Comparison of ENCODE assay signal across 9 cellular contexts in the genomic region with DNA sequence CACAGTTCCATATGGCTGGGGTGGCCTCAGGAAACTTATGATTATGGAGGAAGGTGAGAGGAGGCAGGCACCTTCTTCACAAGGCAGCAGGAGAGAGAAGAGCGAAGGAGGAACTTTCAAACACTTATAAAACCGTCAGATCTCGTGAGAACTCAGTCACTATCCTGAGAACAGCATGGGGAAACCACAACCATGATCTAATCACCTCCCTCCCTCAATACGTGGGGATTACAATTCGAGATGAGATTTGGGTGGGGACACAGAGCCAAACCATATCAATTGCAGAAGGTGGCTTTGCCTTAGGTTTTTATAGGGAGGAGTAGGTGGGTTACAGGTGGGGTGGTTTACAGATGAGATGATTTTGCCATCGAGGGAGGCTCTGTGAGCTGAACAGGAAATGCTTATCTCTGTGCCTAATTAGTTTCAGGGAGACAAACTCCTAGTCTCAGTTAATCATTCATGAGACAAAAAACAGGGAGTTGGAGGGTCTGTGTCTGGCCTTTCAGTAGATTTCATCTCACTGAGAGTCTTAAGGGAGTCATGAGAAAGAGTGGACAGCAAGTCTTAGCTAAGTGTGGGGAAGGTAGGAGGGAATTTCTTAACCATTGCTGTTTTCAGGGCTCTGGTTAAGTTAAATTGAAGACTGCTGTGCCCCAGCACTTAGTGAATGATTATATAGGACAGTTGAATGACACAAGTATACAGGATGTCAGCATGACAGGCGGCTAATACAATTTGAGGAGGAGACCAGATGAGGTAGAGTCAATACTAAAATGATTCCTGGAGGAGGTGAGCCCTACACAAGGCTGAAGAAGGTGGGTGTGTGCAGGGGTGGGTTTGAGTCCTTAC. TPM values are rescaled to one million over a fixed set of nuclear protein-coding genes. Genes with fewer than 3 reads are reported as not detected.
DNase-seq lines count a peak whose midpoint lies in the region; ATAC-seq and TF ChIP-seq lines count a peak whose summit lies in the region.
"Had no signal": no experiment of that assay in that cellular context is flagged by ENCODE, and none has a peak within 500 bp of the region (broad histone marks: within the 10 kb centered on the region; RNA-seq: fewer than 3 reads in every experiment).

No MANE protein-coding gene starts in this region.

- H3K4me1 ChIP-seq in HAP-1 = no peaks in the 10 kb centered on the region
- H3K4me1 ChIP-seq: foreskin keratinocyte had no signal

- H3K36me3 ChIP-seq in HAP-1 (replicated peaks) = no peaks in the 10 kb centered on the region

- DNase-seq in choroid plexus epithelial cell (ENCODE audit: low read depth) = peak; percentile 39
- peak; percentile 27 for DNase-seq in retina
- DNase-seq in HAP-1 (ENCODE audit: low spot score in 2 of 2) = no peak
- DNase-seq: foreskin keratinocyte, NCI-H1048 had no signal

- TF ChIP-seq CTCF in choroid plexus epithelial cell (conservative IDR thresholded peaks at IDR 0.05; ENCODE audit: low read depth, low read length) = no peak

- no peaks in the 10 kb centered on the region for H3K27me3 ChIP-seq in HAP-1 (ENCODE audit: low read depth)
- H3K27me3 ChIP-seq: foreskin keratinocyte had no signal

- in situ Hi-C loops in HAP-1 (cut with MboI; ENCODE audit: low sequenced_read_pairs) = no loop called here

- peak; percentile 69 for ATAC-seq in GM19372 (IDR thresholded peaks at IDR 0.05; ENCODE audit: low read depth, unreplicated experiment)
- ATAC-seq in HG02970 (IDR thresholded peaks at IDR 0.05; ENCODE audit: low FRiP score, unreplicated experiment) = peak; percentile 59
- ATAC-seq in esophagus mucosa = no peak
- ATAC-seq in GM18502 (IDR thresholded peaks at IDR 0.05; ENCODE audit: poor library complexity, unreplicated experiment) = no peak

- H3K4me3 ChIP-seq in choroid plexus epithelial cell (ENCODE audit: low read depth, low read length) (no peak overlapping the region), HAP-1 (no peak overlapping the region)

- H3K9me3 ChIP-seq in HAP-1 = no peaks in the 10 kb centered on the region

RNA-seq across cellular contexts. Expression of gene CWC15, which starts 47.7 kb away (rescaled TPM):
- 49.1 TPM for total RNA-seq in esophagus mucosa

RNA-seq across cellular contexts. Expression of gene KDM4D, which starts 47.9 kb away (rescaled TPM):
- 0.32 TPM for total RNA-seq in esophagus mucosa

Comparison
In these comparisons a context has a peak if more than half of its experiments do, and no peak if none do; other contexts are left out.
1. ATAC-seq: peak in GM19372 (single experiment) and HG02970 (single experiment); none in esophagus mucosa (single experiment) and GM18502 (single experiment).
2. DNase-seq: peak in choroid plexus epithelial cell (single experiment) and retina (single experiment); none in HAP-1 (0 of 2).